In genomic region chr5:176414704-176415103, GRCh38 we compare ENCODE assay signal across 9 cellular contexts. TPM values are rescaled to one million over a fixed set of nuclear protein-coding genes. Genes with fewer than 3 reads are reported as not detected.
DNase-seq lines count a peak whose midpoint lies in the region; ATAC-seq and TF ChIP-seq lines count a peak whose summit lies in the region.
"Had no signal": no experiment of that assay in that cellular context is flagged by ENCODE, and none has a peak within 500 bp of the region (broad histone marks: within the 10 kb centered on the region; RNA-seq: fewer than 3 reads in every experiment).

No MANE protein-coding gene starts in this region.

- H3K9me3 ChIP-seq in heart right ventricle (no peaks in the 10 kb centered on the region), adipocyte (ENCODE audit: control insufficient read depth, low read length) (no peaks in the 10 kb centered on the region), mucosa of rectum (ENCODE audit: control insufficient read depth in 2 of 2, low read length in 2 of 2) (no peaks in the 10 kb centered on the region), transverse colon (no peaks in the 10 kb centered on the region)

- TF ChIP-seq CTCF in heart right ventricle (IDR thresholded peaks at IDR 0.05): no peak
- no peak for TF ChIP-seq CTCF in transverse colon (IDR thresholded peaks at IDR 0.05)

- ATAC-seq in heart right ventricle (no peak), Right ventricle myocardium inferior (no peak)

- DNase-seq in heart right ventricle: no peak
- DNase-seq in Right ventricle myocardium inferior (ENCODE audit: missing footprints): no peak
- no peak for DNase-seq in adipocyte (ENCODE audit: low read depth)
- no peak for DNase-seq in transverse colon
- DNase-seq in cerebellar nuclear complex (lab: John Stamatoyannopoulos, UW): no peak
- DNase-seq in dermis blood vessel endothelial cell: no peak
- DNase-seq in NCI-H1417 (lab: John Stamatoyannopoulos, UW): no peak
- DNase-seq: NCI-H774 had no signal

- H3K4me1 ChIP-seq in heart right ventricle: peaks cover 28 to 61% (median 53%) of the 10 kb centered on the region in 9 donors
- peaks cover 55% of the 10 kb centered on the region for H3K4me1 ChIP-seq in adipocyte (ENCODE audit: control insufficient read depth, insufficient read depth, low read length)
- H3K4me1 ChIP-seq in mucosa of rectum (ENCODE audit: control insufficient read depth in 2 of 2, insufficient read depth in 2 of 2, low read length in 2 of 2): peaks cover 26 to 39% of the 10 kb centered on the region in 2 donors
- H3K4me1 ChIP-seq in transverse colon: peaks cover 8 to 57% (median 40%) of the 10 kb centered on the region in 4 donors

- H3K4me3 ChIP-seq in heart right ventricle: peak overlapping the region in 5 of 10 donors; percentile 80 to 100 (median 97)
- H3K4me3 ChIP-seq in adipocyte (ENCODE audit: low read length): peak overlapping the region; percentile 88
- H3K4me3 ChIP-seq in mucosa of rectum (ENCODE audit: low read length in 2 of 2): peak overlapping the region; percentile 89 to 93
- H3K4me3 ChIP-seq in transverse colon: peak overlapping the region in 2 of 4 donors; percentile 80 to 84

- TF ChIP-seq POLR2A in transverse colon (IDR thresholded peaks at IDR 0.05): no peak

- TF ChIP-seq EP300 in transverse colon (IDR thresholded peaks at IDR 0.05; ENCODE audit: low read depth): no peak

- H3K27ac ChIP-seq in heart right ventricle (peak overlapping the region in 6 of 10 donors; percentile 5 to 99 (median 91)), mucosa of rectum (ENCODE audit: low read depth in 2 of 2, low read length in 2 of 2) (peak overlapping the region in 1 of 2 donors; percentile 84), transverse colon (peak overlapping the region; percentile 93 to 97 (median 94))

- H3K9ac ChIP-seq in adipocyte (ENCODE audit: low read length) (peak overlapping the region; percentile 93), mucosa of rectum (ENCODE audit: low read depth in 1 of 2, low read length in 2 of 2) (peak overlapping the region; percentile 81 to 97)

- in situ Hi-C loops in transverse colon (cut with MboI; ENCODE audit: low pct_ligation_motif_present in 1 of 4, low pct_unique_long_range_greater_than_20kb in 1 of 4, low sequenced_read_pairs in 3 of 4): loop anchor here in 2 of 4 donors (10.0 to 25.0 kb wide), 2 partner anchors 160 to 173 kb away; no protein-coding TSS in a partner anchor

- H3K27me3 ChIP-seq in heart right ventricle (no peaks in the 10 kb centered on the region), adipocyte (replicated peaks; ENCODE audit: control insufficient read depth, insufficient read depth, low read length) (no peaks in the 10 kb centered on the region), mucosa of rectum (ENCODE audit: control insufficient read depth in 2 of 2, insufficient read depth in 2 of 2, low read length in 2 of 2) (no peaks in the 10 kb centered on the region), transverse colon (no peaks in the 10 kb centered on the region)

- WGBS in heart right ventricle, 2 donors: 76 to 82% methylated on average over 3 of the region's 3 CpGs
- 61 to 86% methylated on average over 1 to 3 of the region's 3 CpGs for whole genome bisulfite sequencing in transverse colon (ENCODE audit: low coverage in 1 of 2), 2 donors

- H3K36me3 ChIP-seq in heart right ventricle (peaks cover 0 to 22% (median 3%) of the 10 kb centered on the region in 9 donors), adipocyte (ENCODE audit: control insufficient read depth, insufficient read depth, low read length, severe bottlenecking) (peaks cover 6% of the 10 kb centered on the region), mucosa of rectum (ENCODE audit: control insufficient read depth in 2 of 2, insufficient read depth in 2 of 2, low read length in 2 of 2) (peaks cover 6 to 12% of the 10 kb centered on the region in 2 donors), transverse colon (no peaks in the 10 kb centered on the region)

- intact Hi-C loops in heart right ventricle (cut with DNase I) (loop anchor here in 7 of 10 donors (5.0 to 10.0 kb wide), 6 partner anchors 52 to 530 kb away; partner anchors contain the start of genes RNF44 (in 5 of the 7), CDHR2 (in 1 of the 7) and KIAA1191 (in 1 of the 7)), Right ventricle myocardium inferior (cut with DNase I) (no loop called here), transverse colon (cut with DNase I; ENCODE audit: low total_unique reads) (no loop called here)

RNA-seq across cellular contexts. Expression of gene CLTB, which starts 1.6 kb away (rescaled TPM):
- 100 to 1,000 TPM; 192 to 246 (median 214) TPM for total RNA-seq in heart right ventricle
- 100 to 1,000 TPM; 546 to 569 TPM for polyA plus RNA-seq in heart right ventricle
- 217 TPM for total RNA-seq in Right ventricle myocardium inferior
- total RNA-seq in transverse colon: 100 to 1,000 TPM; 167 to 272 (median 265) TPM
- total RNA-seq in dermis blood vessel endothelial cell: 107 and 163 TPM in 2 replicates

RNA-seq across cellular contexts. Expression of gene HIGD2A, which starts 26.2 kb away (rescaled TPM):
- total RNA-seq in heart right ventricle (100 to 1,000 TPM; 198 to 276 (median 228) TPM), Right ventricle myocardium inferior (218 TPM), transverse colon (100 to 1,000 TPM; 158 to 320 (median 207) TPM), dermis blood vessel endothelial cell (27.9 and 47.3 TPM in 2 replicates)
- 100 to 1,000 TPM; 325 to 349 TPM for polyA plus RNA-seq in heart right ventricle

RNA-seq across cellular contexts. Expression of gene NOP16, which starts 26.3 kb away (rescaled TPM):
- total RNA-seq in heart right ventricle (10 to 100 TPM; 11.3 to 25.9 (median 18.5) TPM), Right ventricle myocardium inferior (22.6 TPM), transverse colon (10 to 100 TPM in 1 of 4 donors, 1 to 10 TPM in 3; 1.8 to 12.7 (median 8.5) TPM), dermis blood vessel endothelial cell (9.8 and 14.1 TPM in 2 replicates)
- polyA plus RNA-seq in heart right ventricle: 10 to 100 TPM; 59.0 to 84.0 TPM

RNA-seq across cellular contexts. Expression of gene FAF2, which starts 33.5 kb away (rescaled TPM):
- 10 to 100 TPM; 12.8 to 19.9 (median 14.9) TPM for total RNA-seq in heart right ventricle
- polyA plus RNA-seq in heart right ventricle: 10 to 100 TPM; 10.1 to 10.4 TPM
- 15.7 TPM for total RNA-seq in Right ventricle myocardium inferior
- 10 to 100 TPM in 3 of 4 donors, 1 to 10 TPM in 1; 3.8 to 32.4 (median 26.5) TPM for total RNA-seq in transverse colon
- 48.3 and 50.2 TPM in 2 replicates for total RNA-seq in dermis blood vessel endothelial cell

RNA-seq across cellular contexts. Expression of gene ARL10, which starts 49.4 kb away (rescaled TPM):
- total RNA-seq in heart right ventricle (1 to 10 TPM; 2.7 to 9.2 (median 6.7) TPM), Right ventricle myocardium inferior (5.4 TPM), transverse colon (1 to 10 TPM; 1.1 to 4.9 (median 2.6) TPM), dermis blood vessel endothelial cell (14.7 and 15.0 TPM in 2 replicates)
- 10 to 100 TPM in 1 of 2 donors, 1 to 10 TPM in 1; 1.5 to 12.3 TPM for polyA plus RNA-seq in heart right ventricle

Comparison
In these comparisons a context has a peak if more than half of its experiments do, and no peak if none do; other contexts are left out.
1. intact Hi-C loops: an anchor here in heart right ventricle (5.0 to 10.0 kb wide); none called in Right ventricle myocardium inferior and transverse colon.